ENCODE assay signal across 18 cellular contexts in the genomic region with DNA sequence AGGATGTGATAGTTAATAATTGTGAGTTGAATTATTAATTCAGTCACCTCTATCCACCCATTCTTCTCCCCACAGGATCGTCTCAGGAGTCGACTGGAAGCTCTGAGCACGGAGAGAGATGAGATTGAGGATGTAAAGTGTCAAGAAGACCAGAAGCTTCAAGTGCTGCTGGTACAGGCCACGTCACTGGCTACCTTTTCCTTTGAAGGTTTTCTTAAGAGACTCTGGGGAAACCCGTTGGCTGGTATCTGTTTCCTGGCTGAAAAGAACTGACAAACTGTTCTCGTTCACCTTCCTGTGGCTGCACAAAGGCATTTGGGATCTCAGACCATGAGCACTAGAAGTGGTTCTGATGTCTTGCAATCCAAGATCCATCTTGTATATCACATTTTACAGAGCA. TPM values are rescaled to one million over a fixed set of nuclear protein-coding genes. Genes with fewer than 3 reads are reported as not detected.
"Had no signal": no experiment of that assay in that cellular context is flagged by ENCODE, and none has a peak within 500 bp of the region (broad histone marks: within the 10 kb centered on the region; RNA-seq: fewer than 3 reads in every experiment).

No MANE protein-coding gene starts in this region.

- H3K4me3 ChIP-seq: adrenal gland, hepatocyte, left ventricle myocardium inferior, mucosa of descending colon, sigmoid colon, spleen, thyroid gland, uterus had no signal

- H3K36me3 Mint-ChIP-seq: naive thymus-derived CD4-positive, alpha-beta T cell; stimulated activated effector memory CD8-positive, alpha-beta T cell treated with anti-CD3 and anti-CD28 coated beads, Interleukin-12 subunit alpha, Interleukin-12 subunit beta, amount 100 ng/mL, for 72 hours had no signal

- H3K4me3 Mint-ChIP-seq: stimulated activated effector memory CD8-positive, alpha-beta T cell treated with anti-CD3 and anti-CD28 coated beads, Interleukin-12 subunit alpha, Interleukin-12 subunit beta, amount 100 ng/mL, for 72 hours had no signal

- ATAC-seq: esophagus mucosa; mucosa of descending colon; naive thymus-derived CD4-positive, alpha-beta T cell; stimulated activated effector memory CD8-positive, alpha-beta T cell treated with anti-CD3 and anti-CD28 coated beads, Interleukin-12 subunit alpha, Interleukin-12 subunit beta, amount 100 ng/mL, for 72 hours had no signal

- H3K27ac Mint-ChIP-seq: stimulated activated effector memory CD8-positive, alpha-beta T cell treated with anti-CD3 and anti-CD28 coated beads, Interleukin-12 subunit alpha, Interleukin-12 subunit beta, amount 100 ng/mL, for 72 hours had no signal

- DNase-seq: activated CD4-positive, alpha-beta T cell treated with anti-CD3 and anti-CD28 coated beads for 1 hour; activated gamma-delta T cell; adrenal gland; kidney; left ventricle myocardium inferior; mucosa of descending colon; sigmoid colon; spleen; stimulated activated CD4-positive, alpha-beta T cell treated with anti-CD3 and anti-CD28 coated beads, Interleukin-1b, Interleukin-23, amount 100 ng/mL, for 48 hours; T1000; thyroid gland; uterus had no signal

- H3K9me3 Mint-ChIP-seq: naive thymus-derived CD4-positive, alpha-beta T cell; stimulated activated effector memory CD8-positive, alpha-beta T cell treated with anti-CD3 and anti-CD28 coated beads, Interleukin-12 subunit alpha, Interleukin-12 subunit beta, amount 100 ng/mL, for 72 hours had no signal

RNA-seq across cellular contexts. Expression of gene TRIM15, which starts 3.8 kb away (rescaled TPM):
- total RNA-seq: adrenal gland, cardiac septum, esophagus mucosa, glomerular endothelial cell, left ventricle myocardium inferior, thyroid gland, uterus had no signal
- polyA plus RNA-seq: adrenal gland; naive thymus-derived CD4-positive, alpha-beta T cell had no signal

RNA-seq across cellular contexts. Expression of gene TRIM10, which starts 6.1 kb away (rescaled TPM):
- total RNA-seq: adrenal gland, esophagus mucosa, glomerular endothelial cell, left ventricle myocardium inferior, thyroid gland had no signal
- polyA plus RNA-seq: adrenal gland; naive thymus-derived CD4-positive, alpha-beta T cell had no signal

RNA-seq across cellular contexts. Expression of gene TRIM40, which starts 31.2 kb away (rescaled TPM):
- total RNA-seq: adrenal gland; cardiac septum; esophagus mucosa; glomerular endothelial cell; kidney; left ventricle myocardium inferior; naive thymus-derived CD4-positive, alpha-beta T cell; sigmoid colon; thyroid gland; uterus had no signal
- polyA plus RNA-seq: naive thymus-derived CD4-positive, alpha-beta T cell; spleen had no signal

RNA-seq across cellular contexts. Expression of gene TRIM31, which starts 54.2 kb away (rescaled TPM):
- total RNA-seq: cardiac septum, glomerular endothelial cell, left ventricle myocardium inferior, spleen, thyroid gland, uterus had no signal
